ENCODE assay signal across 8 cellular contexts in genomic region chr17:78708510-78708973, GRCh38.
DNase-seq lines count a peak whose midpoint lies in the region; ATAC-seq and TF ChIP-seq lines count a peak whose summit lies in the region.

No MANE protein-coding gene starts in this region.

- H3K9me3 ChIP-seq in right lobe of liver, result no peaks in the 10 kb centered on the region

- ATAC-seq in HG02870 (IDR thresholded peaks at IDR 0.05; ENCODE audit: unreplicated experiment) (peak; percentile 3), right lobe of liver (peak; percentile 97 to 99 (median 98)), HG03439 (IDR thresholded peaks at IDR 0.05; ENCODE audit: unreplicated experiment) (no peak)

- no peak for TF ChIP-seq POLR2A in right lobe of liver (IDR thresholded peaks at IDR 0.05)

- peaks cover 0 to 18% (median 3%) of the 10 kb centered on the region in 4 donors for H3K4me1 ChIP-seq in right lobe of liver

- H3K4me3 ChIP-seq in right lobe of liver, result no peak overlapping the region

- WGBS in right lobe of liver (ENCODE audit: insufficient coverage, low coverage, low lambda C conversion rate, missing lambda C conversion rate), result 6% methylated on average over 3 of the region's 6 CpGs

- intact Hi-C loops in right lobe of liver (cut with DNase I), result loop anchor here in 1 of 2 donors (10.0 kb wide), 1 partner anchor 214 kb away; no protein-coding TSS in a partner anchor

- peak; percentile 48 for DNase-seq in DMS114 treated with DMSO at 0.1 percent for 48 hours (lab: John Stamatoyannopoulos, UW; ENCODE audit: unreplicated experiment)
- DNase-seq in NCI-H510A treated with DMSO at 0.1 percent for 48 hours (lab: John Stamatoyannopoulos, UW), result peak; percentile 84
- peak; percentile 73 for DNase-seq in activated CD4-positive, alpha-beta T cell treated with anti-CD3 and anti-CD28 coated beads for 48 hours
- peak; percentile 76 for DNase-seq in dedifferentiated amniotic fluid mesenchymal stem cell (ENCODE audit: extremely low spot score)
- DNase-seq in right lobe of liver, result peak; percentile 74 to 81 (median 80)
- peak in 2 of 3 experiments; percentile 24 to 32 for DNase-seq in stimulated activated CD4-positive, alpha-beta T cell treated with anti-CD3 and anti-CD28 coated beads, TNF-alpha, amount 100 ng/mL, for 4 hours (ENCODE audit: low read depth in 3 of 3)

- peaks cover 0 to 44% (median 0%) of the 10 kb centered on the region in 4 donors for H3K36me3 ChIP-seq in right lobe of liver

- peak overlapping the region in 1 of 3 donors; percentile 6 for H3K27ac ChIP-seq in right lobe of liver

- TF ChIP-seq CTCF in right lobe of liver (IDR thresholded peaks at IDR 0.05), result peak; percentile 75 to 91 (median 87)

- H3K27me3 ChIP-seq in right lobe of liver, result no peaks in the 10 kb centered on the region

Comparison
In these comparisons a context has a peak if more than half of its experiments do, and no peak if none do; other contexts are left out.
1. DNase-seq: peak in every context shown above with its lines; median percentile 84 in NCI-H510A treated with DMSO at 0.1 percent for 48 hours; 80 in right lobe of liver; 76 in dedifferentiated amniotic fluid mesenchymal stem cell; 73 in activated CD4-positive, alpha-beta T cell treated with anti-CD3 and anti-CD28 coated beads for 48 hours; 48 in DMS114 treated with DMSO at 0.1 percent for 48 hours; 28 in stimulated activated CD4-positive, alpha-beta T cell treated with anti-CD3 and anti-CD28 coated beads, TNF-alpha, amount 100 ng/mL, for 4 hours.